ENCODE assay signal across 26 cellular contexts in the genomic region with DNA sequence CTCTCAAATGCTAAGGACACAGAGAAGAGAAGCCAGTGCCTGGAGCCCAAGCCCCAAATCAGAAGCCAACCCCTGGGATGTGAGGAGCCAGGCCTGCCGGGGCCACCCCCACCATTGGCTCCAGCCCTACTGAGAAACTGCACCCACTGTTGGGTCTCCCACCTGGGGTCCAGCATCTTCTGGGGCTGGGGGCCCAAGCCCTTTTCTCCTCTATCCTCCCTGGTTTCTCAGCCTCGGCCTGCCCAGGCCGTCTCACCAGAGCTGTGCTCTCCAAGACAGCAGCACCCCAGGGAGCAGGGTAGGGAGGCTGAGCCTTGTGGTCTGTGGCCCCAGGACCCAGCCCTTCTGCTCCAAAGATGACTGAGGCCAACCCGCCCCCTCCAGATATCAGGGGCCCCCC. TPM values are rescaled to one million over a fixed set of nuclear protein-coding genes. Genes with fewer than 3 reads are reported as not detected.
"Had no signal": no experiment of that assay in that cellular context is flagged by ENCODE, and none has a peak within 500 bp of the region (broad histone marks: within the 10 kb centered on the region; RNA-seq: fewer than 3 reads in every experiment).

No MANE protein-coding gene starts in this region.

- H3K9me3 ChIP-seq: pancreas, prostate gland, right lobe of liver, testis, thyroid gland, upper lobe of right lung had no signal

- DNase-seq: hypothalamus; islet precursor cell; kidney glomerular epithelial cell; left cardiac atrium; lower lobe of right lung; mammary epithelial cell; mesenchymal stem cell; naive thymus-derived CD8-positive, alpha-beta T cell; pancreas; stimulated activated CD4-positive, alpha-beta T cell treated with anti-CD3 and anti-CD28 coated beads, Interleukin-1b, Interleukin-23, amount 100 ng/mL, for 48 hours; stimulated activated CD4-positive, alpha-beta T cell treated with anti-CD3 and anti-CD28 coated beads, Interleukin-2, amount 100 ng/mL, for 48 hours; stimulated activated naive B cell treated with anti-CD40 and anti-IgM and Interleukin-4, amounts not matched to agents 10 μg/mL and 1 μg/mL and 100 μg/mL, for 72 hours; stimulated activated naive CD8-positive, alpha-beta T cell treated with anti-CD3 and anti-CD28 coated beads, Interleukin-15, Interleukin-2, amounts not matched to agents 100 U/mL and 50 U/mL, for 24 hours; stomach; testis; thyroid gland; trophoblast cell; upper lobe of right lung had no signal

- H3K4me2 ChIP-seq: neural progenitor cell, smooth muscle cell had no signal

- ATAC-seq: heart left ventricle; left cardiac atrium; left lobe of liver; lower lobe of right lung; naive thymus-derived CD8-positive, alpha-beta T cell; pancreas; right lobe of liver; stimulated activated naive B cell treated with anti-CD40 and anti-IgM and Interleukin-4, amounts not matched to agents 10 μg/mL and 1 μg/mL and 100 μg/mL, for 72 hours; stimulated activated naive CD8-positive, alpha-beta T cell treated with anti-CD3 and anti-CD28 coated beads, Interleukin-15, Interleukin-2, amounts not matched to agents 100 U/mL and 50 U/mL, for 24 hours; upper lobe of right lung had no signal

- H3K36me3 ChIP-seq: lower lobe of right lung, pancreas, prostate gland, right lobe of liver, upper lobe of right lung had no signal

- H3K27ac ChIP-seq: lower lobe of right lung, neural progenitor cell, pancreas, prostate gland, right lobe of liver, stomach, testis, thyroid gland, upper lobe of right lung had no signal

- H2AFZ ChIP-seq: neural progenitor cell had no signal

- H3K4me1 ChIP-seq: heart left ventricle, lower lobe of right lung, pancreas, prostate gland, right lobe of liver, stomach, testis, thyroid gland, upper lobe of right lung had no signal

- H3K9me3 Mint-ChIP-seq: nephron, neural progenitor cell had no signal

- H3K9ac ChIP-seq: neural progenitor cell had no signal

- H3K4me3 Mint-ChIP-seq: naive thymus-derived CD8-positive, alpha-beta T cell; nephron; neural progenitor cell; stimulated activated naive B cell treated with anti-CD40 and anti-IgM and Interleukin-4, amounts not matched to agents 10 μg/mL and 1 μg/mL and 100 μg/mL, for 72 hours had no signal

- FAIRE-seq: pancreas, urothelium cell line had no signal

- H3K27ac Mint-ChIP-seq: naive thymus-derived CD8-positive, alpha-beta T cell; nephron; stimulated activated naive B cell treated with anti-CD40 and anti-IgM and Interleukin-4, amounts not matched to agents 10 μg/mL and 1 μg/mL and 100 μg/mL, for 72 hours had no signal

- H3K27me3 ChIP-seq: heart left ventricle, neural progenitor cell, pancreas, right lobe of liver, stomach, testis, thyroid gland, upper lobe of right lung had no signal

- H3K4me3 ChIP-seq: heart left ventricle, lower lobe of right lung, neural progenitor cell, pancreas, prostate gland, right lobe of liver, smooth muscle cell, stomach, testis, thyroid gland, upper lobe of right lung had no signal

RNA-seq across cellular contexts. Expression of gene SDC3, which starts 37.9 kb away (rescaled TPM):
- polyA plus RNA-seq: naive thymus-derived CD8-positive, alpha-beta T cell had no signal
